ENCODE assay signal across 1 cellular context in genomic region chr7:74656911-74657691, GRCh38.
TF ChIP-seq lines count a peak whose summit lies in the region.

No MANE protein-coding gene starts in this region.

TF ChIP-seq in HCT116, 20 proteins besides CTCF, POLR2A, EP300 and RAD21 (continued from another document):
- TF ChIP-seq REST (IDR thresholded peaks at IDR 0.05; ENCODE audit: low read depth) (no peak), ATF3 (IDR thresholded peaks at IDR 0.05) (no peak), FOSL1 (IDR thresholded peaks at IDR 0.05; ENCODE audit: low read depth) (no peak), EZH2 (IDR thresholded peaks at IDR 0.05) (no peak), ZNF274 (IDR thresholded peaks at IDR 0.05; ENCODE audit: low read depth, low read length) (no peak), ELF1 (IDR thresholded peaks at IDR 0.05; ENCODE audit: borderline replicate concordance, low read depth) (no peak), CBX3 (IDR thresholded peaks at IDR 0.05; ENCODE audit: low read depth) (no peak), ZFX (IDR thresholded peaks at IDR 0.05) (no peak), JUND (IDR thresholded peaks at IDR 0.05) (no peak), CEBPB (IDR thresholded peaks at IDR 0.05; ENCODE audit: low read depth) (no peak), SIN3A (IDR thresholded peaks at IDR 0.05; ENCODE audit: low read depth) (peak; percentile 56), EZH2phosphoT487 (IDR thresholded peaks at IDR 0.05; ENCODE audit: borderline replicate concordance) (no peak)
TF ChIP-seq in HCT116: peak in this region for 6.
